ENCODE assay signal across 8 cellular contexts in genomic region chr1:1918901-1919303, GRCh38. TPM values are rescaled to one million over a fixed set of nuclear protein-coding genes. Genes with fewer than 3 reads are reported as not detected.
DNase-seq lines count a peak whose midpoint lies in the region; ATAC-seq and TF ChIP-seq lines count a peak whose summit lies in the region.

Gene TMEM52 (minus strand): TSS chr1:1919279. CDS start chr1:1919265, 14 bp downstream.

- ATAC-seq in HG03378 (IDR thresholded peaks at IDR 0.05; ENCODE audit: unreplicated experiment): peak; percentile 17

- H3K23ac ChIP-seq in mesendoderm (ENCODE audit: low read length): peak within 1 kb of the TSS; percentile 81

- H3K4me3 Mint-ChIP-seq in activated naive CD4-positive, alpha-beta T cell treated with anti-CD3 and anti-CD28 coated beads for 36 hours: peak within 1 kb of the TSS; percentile 67

- no peak within 1 kb of the TSS for H2BK15ac ChIP-seq in mesendoderm (replicated peaks; ENCODE audit: low read depth)

- no peak within 1 kb of the TSS for H3K4ac ChIP-seq in mesendoderm (ENCODE audit: low read depth, low read length)

- peaks cover 13 to 14% of the 10 kb centered on the region in 2 donors for H3K4me1 ChIP-seq in adrenal gland (replicated peaks in 1 of 2)
- H3K4me1 ChIP-seq in mesendoderm (ENCODE audit: control insufficient read depth, low read depth, low read length): peaks cover 7% of the 10 kb centered on the region

- peaks cover 4% of the 10 kb centered on the region for H3K4me1 Mint-ChIP-seq in activated naive CD4-positive, alpha-beta T cell treated with anti-CD3 and anti-CD28 coated beads for 36 hours (ENCODE audit: low read depth)

- peak; percentile 56 to 92 for TF ChIP-seq POLR2A in adrenal gland (IDR thresholded peaks at IDR 0.05)

- WGBS in adrenal gland, 4 donors: 1 to 4% (median 1%) methylated on average over 4 to 44 of the region's 44 CpGs; no CpG with 5 or more reads in 1 of the 4 donors
- WGBS in mesendoderm (ENCODE audit: extremely low coverage, insufficient coverage, low lambda C conversion rate): no CpG with 5 or more reads among the region's 44 CpGs

- H3K27me3 ChIP-seq in adrenal gland (no peaks in the 10 kb centered on the region), mesendoderm (ENCODE audit: insufficient read depth, low read length, poor library complexity) (no peaks in the 10 kb centered on the region)

- CTCF ChIA-PET in activated naive CD4-positive, alpha-beta T cell treated with anti-CD3 and anti-CD28 coated beads for 36 hours (lab: Charles Lee): no interaction called here

- peak; percentile 36 for DNase-seq in activated naive CD4-positive, alpha-beta T cell treated with anti-CD3 and anti-CD28 coated beads for 36 hours
- DNase-seq in activated naive CD4-positive, alpha-beta T cell treated with Interleukin-2 at 50 U/mL for 16 hours: no peak
- DNase-seq in adrenal gland (no peak), mesendoderm (no peak), cerebellar nuclear complex (lab: John Stamatoyannopoulos, UW) (no peak), OCI-M2 (lab: John Stamatoyannopoulos, UW; ENCODE audit: unreplicated experiment) (no peak), NCI-H226 (no peak)

- peak within 1 kb of the TSS in 3 of 4 donors; percentile 35 to 63 (median 44) for H3K4me3 ChIP-seq in adrenal gland
- H3K4me3 ChIP-seq in mesendoderm (ENCODE audit: low read length): peak within 1 kb of the TSS; percentile 40

- H3K79me1 ChIP-seq in mesendoderm (ENCODE audit: low read length): no peaks in the 10 kb centered on the region

- no peak within 1 kb of the TSS for H3K27ac Mint-ChIP-seq in activated naive CD4-positive, alpha-beta T cell treated with anti-CD3 and anti-CD28 coated beads for 36 hours

- no peaks in the 10 kb centered on the region for H3K36me3 ChIP-seq in adrenal gland (replicated peaks in 1 of 2)
- no peaks in the 10 kb centered on the region for H3K36me3 ChIP-seq in mesendoderm (ENCODE audit: control insufficient read depth, insufficient read depth, low read length)

- H3K36me3 Mint-ChIP-seq in activated naive CD4-positive, alpha-beta T cell treated with anti-CD3 and anti-CD28 coated beads for 36 hours (ENCODE audit: low read depth): no peaks in the 10 kb centered on the region

- no peak within 1 kb of the TSS for H2BK5ac ChIP-seq in mesendoderm (ENCODE audit: low read length)

- peak in 1 of 6 experiments; percentile 4 for TF ChIP-seq CTCF in adrenal gland (IDR thresholded peaks at IDR 0.05)

- H3K4me2 ChIP-seq in mesendoderm (ENCODE audit: low read length): peak within 1 kb of the TSS; percentile 71

- peak within 1 kb of the TSS; percentile 79 for H3K9ac ChIP-seq in mesendoderm (ENCODE audit: low read length)

- H4K8ac ChIP-seq in mesendoderm (ENCODE audit: low read depth, low read length): no peak within 1 kb of the TSS

- H3K9me3 ChIP-seq in adrenal gland (replicated peaks in 1 of 3): no peaks in the 10 kb centered on the region

- H3K27ac ChIP-seq in adrenal gland: peak within 1 kb of the TSS; percentile 65 to 89 (median 78)
- no peak within 1 kb of the TSS for H3K27ac ChIP-seq in mesendoderm (ENCODE audit: low read depth, low read length)

- H2AK5ac ChIP-seq in mesendoderm (ENCODE audit: low read length): peak within 1 kb of the TSS; percentile 58

- no peaks in the 10 kb centered on the region for H3K79me2 ChIP-seq in mesendoderm (ENCODE audit: control insufficient read depth, insufficient read depth, low read length)

- H4K5ac ChIP-seq in mesendoderm (ENCODE audit: low read length): no peak within 1 kb of the TSS

- no peak within 1 kb of the TSS for H2BK120ac ChIP-seq in mesendoderm (ENCODE audit: low read depth, low read length)

- intact Hi-C loops in activated naive CD4-positive, alpha-beta T cell treated with anti-CD3 and anti-CD28 coated beads for 36 hours (cut with micrococcal nuclease): loop anchor here (1.0 kb wide), 4 partner anchors 10 to 472 kb away; partner anchors contain the start of genes MORN1 and RER1
- intact Hi-C loops in adrenal gland (cut with DNase I): no loop called here

- peak within 1 kb of the TSS; percentile 88 for H3K56ac ChIP-seq in mesendoderm (ENCODE audit: low read length)

- H3K27me3 Mint-ChIP-seq in activated naive CD4-positive, alpha-beta T cell treated with anti-CD3 and anti-CD28 coated beads for 36 hours (ENCODE audit: low read depth): no peaks in the 10 kb centered on the region

- no peaks in the 10 kb centered on the region for H3K9me3 Mint-ChIP-seq in activated naive CD4-positive, alpha-beta T cell treated with anti-CD3 and anti-CD28 coated beads for 36 hours

- H3K18ac ChIP-seq in mesendoderm (ENCODE audit: low read length): peak within 1 kb of the TSS; percentile 1

RNA-seq across cellular contexts. Expression of gene TMEM52, which starts in this region (rescaled TPM):
- under 1 TPM in 1 of 2 experiments, not detected in 1; 0.99 TPM for total RNA-seq in activated naive CD4-positive, alpha-beta T cell treated with anti-CD3 and anti-CD28 coated beads for 36 hours
- total RNA-seq in adrenal gland: 10 to 100 TPM; 35.0 to 95.4 (median 68.5) TPM
- polyA plus RNA-seq in adrenal gland: 10 to 100 TPM; 20.9 to 94.0 (median 64.7) TPM
- polyA plus RNA-seq in mesendoderm (2013, experiment 1 of 2): 9.0 TPM
- polyA plus RNA-seq in mesendoderm (2013, experiment 2 of 2): 8.8 TPM

Comparison
In these comparisons a context has a peak if more than half of its experiments do, and no peak if none do; other contexts are left out.
1. RNA of gene TMEM52 (total RNA-seq): 35.0 to 95.4 TPM in adrenal gland; 0.99 TPM in activated naive CD4-positive, alpha-beta T cell treated with anti-CD3 and anti-CD28 coated beads for 36 hours; every median in the first group is over 10 times any median in the second.
2. Peak in DNase-seq in activated naive CD4-positive, alpha-beta T cell treated with anti-CD3 and anti-CD28 coated beads for 36 hours; RNA of the gene not detected or under 1 TPM.